Comparison of ENCODE assay signal across 1 cellular context in the genomic region with DNA sequence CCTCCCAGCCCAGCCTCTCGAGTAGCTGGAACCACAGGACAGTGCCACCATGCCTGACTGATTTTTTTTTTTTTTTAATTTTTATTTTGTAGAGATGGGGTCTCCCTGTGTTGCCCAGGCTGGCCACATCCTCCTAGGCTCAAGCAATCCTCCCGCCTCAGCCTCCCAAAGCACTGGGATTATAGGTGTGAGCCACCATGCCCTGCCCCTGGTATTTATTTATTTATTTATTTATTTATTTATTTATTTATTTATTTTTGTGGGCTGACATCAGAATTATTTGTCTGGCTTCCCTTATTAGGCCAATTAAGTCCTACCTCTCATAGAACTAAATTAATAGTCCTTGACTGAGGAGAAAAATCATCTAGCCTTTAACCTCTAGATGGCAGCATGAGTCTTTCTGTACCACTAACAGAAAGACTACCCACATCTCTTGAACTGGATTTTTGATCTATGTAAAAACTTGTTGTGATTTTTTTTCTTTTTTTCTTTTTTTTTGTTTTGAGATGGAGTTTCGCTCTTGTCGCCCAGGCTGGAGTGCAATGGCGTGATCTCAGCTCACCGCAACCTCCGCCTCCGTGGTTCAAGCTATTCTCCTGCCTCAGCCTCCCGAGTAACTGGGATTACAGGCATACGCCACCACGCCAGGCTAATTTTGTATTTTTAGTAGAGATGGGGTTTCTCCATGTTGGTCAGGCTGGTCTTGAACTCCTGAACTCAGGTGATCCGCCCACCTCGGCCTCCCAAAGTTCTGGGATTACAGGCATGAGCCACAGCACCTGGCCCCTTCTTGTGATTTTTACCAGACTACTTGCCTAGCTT.
TF ChIP-seq lines count a peak whose summit lies in the region.

No MANE protein-coding gene starts in this region.

TF ChIP-seq in GM12878, 131 proteins besides CTCF, POLR2A, EP300 and RAD21:
- TF ChIP-seq SMC3 (IDR thresholded peaks at IDR 0.05; ENCODE audit: borderline replicate concordance, low read length): peak; percentile 46; the same call in 1 of the 2 replicates
